ENCODE assay signal across 8 cellular contexts in genomic region chr3:179768080-179768479, GRCh38.
DNase-seq lines count a peak whose midpoint lies in the region; ATAC-seq, FAIRE-seq and TF ChIP-seq lines count a peak whose summit lies in the region.

No MANE protein-coding gene starts in this region.

- H3K27ac ChIP-seq in A549 (no peak overlapping the region), spleen (no peak overlapping the region)

- CTCF ChIA-PET in A549 (lab: Yijun Ruan, JAX), result interaction anchor here (1.1 to 1.5 kb wide), 3 partner anchors 22 to 118 kb away, joined by 3 to 7 read pairs (median 5); no protein-coding TSS in a partner anchor

- intact Hi-C loops in spleen (cut with DNase I; ENCODE audit: low total_unique reads), result no loop called here

- H3K4me1 ChIP-seq in A549 (no peaks in the 10 kb centered on the region), spleen (peaks cover 0 to 4% (median 0%) of the 10 kb centered on the region in 6 donors)

- TF ChIP-seq CTCF in A549 (IDR thresholded peaks at IDR 0.05) (peak; percentile 39; the same call in 2 of the 3 replicates), GM10266 (IDR thresholded peaks at IDR 0.05; ENCODE audit: control insufficient read depth, insufficient read depth, low read depth, missing control alignments) (peak; percentile 32), epithelial cell of esophagus (IDR thresholded peaks at IDR 0.05; ENCODE audit: insufficient read depth, low read depth, low read length, missing control alignments) (peak; percentile 78), spleen (IDR thresholded peaks at IDR 0.05 in 8 of 11, conservative IDR thresholded peaks at IDR 0.05 in 3 of 11) (peak in 1 of 11 experiments; percentile 22)

- no peaks in the 10 kb centered on the region for H3K27me3 ChIP-seq in spleen (replicated peaks in 1 of 7)

- H3K4me3 ChIP-seq in A549 (no peak overlapping the region), epithelial cell of esophagus (ENCODE audit: low read length) (no peak overlapping the region), spleen (no peak overlapping the region)

- no peak for TF ChIP-seq POLR2A in A549 (IDR thresholded peaks at IDR 0.05; ENCODE audit: low read length)
- TF ChIP-seq POLR2A in spleen (IDR thresholded peaks at IDR 0.05), result no peak

- TF ChIP-seq EP300 in A549 (IDR thresholded peaks at IDR 0.05), result no peak

- peak; percentile 62 to 84; a peak in 4 of 6 replicates for ATAC-seq in A549
- ATAC-seq in GM21381 (IDR thresholded peaks at IDR 0.05; ENCODE audit: unreplicated experiment), result no peak

- H3K36me3 ChIP-seq in spleen, result peaks cover 0 to 57% (median 20%) of the 10 kb centered on the region in 6 donors

- peak; percentile 37 to 47; a peak in 4 of 5 replicates for TF ChIP-seq RAD21 in A549 (conservative IDR thresholded peaks at IDR 0.05 in 1 of 2, IDR thresholded peaks at IDR 0.05 in 1 of 2)

- H3K4me2 ChIP-seq in A549, result no peak overlapping the region

- FAIRE-seq in A549 (lab: Jason Lieb, UNC), result no peak

- WGBS in A549 (ENCODE audit: missing lambda C conversion rate), result 60% methylated on average over 3 of the region's 3 CpGs
- WGBS in spleen, 5 donors, result 32 to 58% (median 45%) methylated on average over 3 of the region's 3 CpGs

- DNase-seq in A549 (ENCODE audit: low read depth in 1 of 2, low spot score in 1 of 2) (peak; percentile 14 to 22), GM10266 (ENCODE audit: extremely low spot score) (no peak), NCI-H82 (lab: John Stamatoyannopoulos, UW) (peak; percentile 89), epithelial cell of esophagus (ENCODE audit: low read depth) (peak; percentile 70), putamen (ENCODE audit: low spot score) (peak; percentile 15), spleen (no peak)
- DNase-seq in activated naive CD4-positive, alpha-beta T cell treated with anti-CD3 and anti-CD28 coated beads, Interleukin-2, amount 50 U/mL, for 16 hours, result no peak

- POLR2A ChIA-PET in A549 (lab: Yijun Ruan, JAX), result no interaction called here

- H3K9me3 ChIP-seq in A549, result no peaks in the 10 kb centered on the region
- H3K9me3 ChIP-seq in spleen, result no peaks in the 10 kb centered on the region

TF ChIP-seq in A549, 52 proteins besides CTCF, POLR2A, EP300 and RAD21:
- peak; percentile 27; the same call in 1 of the 3 replicates for TF ChIP-seq SMC3 (IDR thresholded peaks at IDR 0.05)
- no peak for TF ChIP-seq RNF2 (IDR thresholded peaks at IDR 0.05; ENCODE audit: borderline replicate concordance, low read depth)

Comparison
In these comparisons a context has a peak if more than half of its experiments do, and no peak if none do; other contexts are left out.
1. DNase-seq: peak in A549 (2 of 2), NCI-H82 (single experiment), epithelial cell of esophagus (single experiment) and putamen (single experiment); none in GM10266 (single experiment), spleen (single experiment) and activated naive CD4-positive, alpha-beta T cell treated with anti-CD3 and anti-CD28 coated beads, Interleukin-2, amount 50 U/mL, for 16 hours (single experiment).